In the genomic region with DNA sequence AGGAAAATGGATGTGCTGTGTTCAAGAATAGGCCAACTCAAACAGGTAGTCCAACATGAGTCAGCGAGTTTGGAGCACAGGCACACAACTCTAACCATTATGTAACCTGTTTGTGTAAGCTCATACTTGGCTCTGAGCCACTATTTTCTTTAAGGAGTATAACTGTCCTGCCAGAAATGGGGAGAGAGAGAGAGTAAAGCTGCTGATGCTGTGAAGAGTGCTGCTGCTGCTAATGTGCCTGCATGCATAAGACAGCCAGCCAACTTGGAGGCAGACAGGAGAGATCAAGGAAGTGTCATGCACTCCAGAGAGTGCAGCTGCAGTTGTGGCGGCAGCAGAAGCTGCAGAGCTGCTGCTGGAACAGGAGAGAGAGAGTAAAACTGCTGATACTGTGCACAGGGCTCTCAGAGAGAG, we compare ENCODE assay signal across 8 cellular contexts. TPM values are rescaled to one million over a fixed set of nuclear protein-coding genes. Genes with fewer than 3 reads are reported as not detected.
DNase-seq lines count a peak whose midpoint lies in the region; ATAC-seq, FAIRE-seq and TF ChIP-seq lines count a peak whose summit lies in the region.
"Had no signal": no experiment of that assay in that cellular context is flagged by ENCODE, and none has a peak within 500 bp of the region (broad histone marks: within the 10 kb centered on the region; RNA-seq: fewer than 3 reads in every experiment).

No MANE protein-coding gene starts in this region.

- DNase-seq in NCI-H1436 treated with DMSO at 0.1 percent for 48 hours (lab: John Stamatoyannopoulos, UW) (peak; percentile 68), endothelial cell of umbilical vein (ENCODE audit: low read depth, low spot score) (peak; percentile 29), sciatic nerve (ENCODE audit: low spot score) (no peak), hepatic stellate cell (ENCODE audit: low spot score) (no peak)
- no peak for DNase-seq in activated CD4-positive, CD25-positive, alpha-beta regulatory T cell treated with anti-CD3 and anti-CD28 coated beads, Interleukin-2, amount 50 U/mL, for 72 hours
- DNase-seq in activated CD8-positive, alpha-beta memory T cell treated with anti-CD3 and anti-CD28 coated beads, Interleukin-2, amount 50 U/mL, for 4 hours: no peak

- peaks cover 2% of the 10 kb centered on the region in 2 experiments for H3K27me3 ChIP-seq in endothelial cell of umbilical vein (ENCODE audit: control insufficient read depth in 2 of 2, insufficient read depth in 2 of 2, low read length in 2 of 2)

- CTCF ChIA-PET in endothelial cell of umbilical vein (lab: Charles Lee): no interaction called here

- H3K36me3 ChIP-seq in endothelial cell of umbilical vein (ENCODE audit: control insufficient read depth in 2 of 2, extremely low read depth in 1 of 2, insufficient read depth in 2 of 2, low read length in 2 of 2): no peaks in the 10 kb centered on the region

- dilution Hi-C loops in endothelial cell of umbilical vein (cut with MboI; ENCODE audit: extremely low pct_ligation_motif_present, low sequenced_read_pairs): no loop called here

- H2AFZ ChIP-seq in endothelial cell of umbilical vein (ENCODE audit: low read depth, low read length): no peak overlapping the region

- H3K79me2 ChIP-seq in endothelial cell of umbilical vein (ENCODE audit: control insufficient read depth, insufficient read depth, low read length): no peaks in the 10 kb centered on the region

- H3K9ac ChIP-seq in endothelial cell of umbilical vein (replicated peaks; ENCODE audit: extremely low read depth, insufficient read depth, low read length): no peak overlapping the region

- no peak overlapping the region for H3K27ac ChIP-seq in endothelial cell of umbilical vein (ENCODE audit: insufficient read depth, low read depth, low read length)

- no peak for TF ChIP-seq POLR2A in endothelial cell of umbilical vein (IDR thresholded peaks at IDR 0.05; ENCODE audit: low read depth, low read length)

- intact Hi-C loops in endothelial cell of umbilical vein (cut with micrococcal nuclease): no loop called here
- intact Hi-C loops in sciatic nerve (cut with DNase I): no loop called here

- no peak overlapping the region for H3K4me2 ChIP-seq in endothelial cell of umbilical vein (ENCODE audit: insufficient read depth, low read length)

- ATAC-seq in GM21619 (IDR thresholded peaks at IDR 0.05; ENCODE audit: unreplicated experiment) (peak; percentile 69), sciatic nerve (peak; percentile 42)
- ATAC-seq: Panc1 had no signal

- BruUV-seq in endothelial cell of umbilical vein (replicated peaks; lab: Mats Ljungman, UMichigan): no TSS peak

- FAIRE-seq in endothelial cell of umbilical vein (lab: Jason Lieb, UNC): peak; percentile 58

- H3K4me3 ChIP-seq in endothelial cell of umbilical vein (replicated peaks in 1 of 3; ENCODE audit: insufficient read depth in 1 of 3, low read depth in 1 of 3, low read length in 3 of 3): no peak overlapping the region

- no peaks in the 10 kb centered on the region for H4K20me1 ChIP-seq in endothelial cell of umbilical vein (replicated peaks; ENCODE audit: control insufficient read depth, extremely low read depth, insufficient read depth, low read length)

- no peaks in the 10 kb centered on the region for H3K9me1 ChIP-seq in endothelial cell of umbilical vein (replicated peaks; ENCODE audit: control insufficient read depth, extremely low read depth, insufficient read depth, low read length)

- H3K4me1 ChIP-seq in endothelial cell of umbilical vein (ENCODE audit: control insufficient read depth, extremely low read depth, insufficient read depth, low read length): no peaks in the 10 kb centered on the region

- TF ChIP-seq CTCF in endothelial cell of umbilical vein (IDR thresholded peaks at IDR 0.05; ENCODE audit: extremely low read depth in 1 of 2, insufficient read depth in 1 of 2, low read depth in 1 of 2, low read length in 2 of 2): no peak

- no peaks in the 10 kb centered on the region for H3K9me3 ChIP-seq in endothelial cell of umbilical vein (replicated peaks; ENCODE audit: control insufficient read depth, insufficient read depth, low read length)

- POLR2A ChIA-PET in endothelial cell of umbilical vein (lab: Charles Lee): no interaction called here

TF ChIP-seq in endothelial cell of umbilical vein, 7 proteins besides CTCF, POLR2A, EP300 and RAD21:
- TF ChIP-seq, protein P1, sequence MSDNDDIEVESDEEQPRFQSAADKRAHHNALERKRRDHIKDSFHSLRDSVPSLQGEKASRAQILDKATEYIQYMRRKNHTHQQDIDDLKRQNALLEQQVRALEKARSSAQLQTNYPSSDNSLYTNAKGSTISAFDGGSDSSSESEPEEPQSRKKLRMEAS (IDR thresholded peaks at IDR 0.05; ENCODE audit: insufficient read depth, insufficient read length): no peak
- TF ChIP-seq GATA2 (IDR thresholded peaks at IDR 0.05; ENCODE audit: insufficient read depth, insufficient read length, low read depth, low read length) (no peak), JUN (IDR thresholded peaks at IDR 0.05; ENCODE audit: borderline replicate concordance, insufficient read depth, insufficient read length, low read depth) (no peak), EZH2 (IDR thresholded peaks at IDR 0.05; ENCODE audit: borderline replicate concordance, low read depth, low read length, severe bottlenecking) (no peak)
TF ChIP-seq in endothelial cell of umbilical vein: peak in this region for 0.

RNA-seq across cellular contexts. Expression of a gene that starts 11.7 kb away (rescaled TPM):
- not detected in 2 replicates for total RNA-seq in endothelial cell of umbilical vein
- not detected in 2 replicates for polyA plus RNA-seq in endothelial cell of umbilical vein
- polyA plus RNA-seq in endothelial cell of umbilical vein (2011; cell fraction: cytosol; rRNA removed): not detected in 2 replicates
- polyA plus RNA-seq in endothelial cell of umbilical vein (2011; cell fraction: nucleus; rRNA removed): not detected in 2 replicates
- polyA plus RNA-seq in endothelial cell of umbilical vein (2012): not detected in 2 replicates
- not detected in 2 replicates for polyA minus RNA-seq in endothelial cell of umbilical vein
- not detected for polyA minus RNA-seq in endothelial cell of umbilical vein (2011; cell fraction: cytosol; rRNA and poly(A)+ RNA removed)
- not detected in 2 replicates for polyA minus RNA-seq in endothelial cell of umbilical vein (2011; cell fraction: nucleus; rRNA and poly(A)+ RNA removed)
- not detected for total RNA-seq in sciatic nerve

RNA-seq across cellular contexts. Expression of a gene that starts 18.5 kb away (rescaled TPM):
- not detected in 2 replicates for total RNA-seq in endothelial cell of umbilical vein
- polyA plus RNA-seq in endothelial cell of umbilical vein: not detected in 2 replicates
- not detected in 2 replicates for polyA plus RNA-seq in endothelial cell of umbilical vein (2011; cell fraction: cytosol; rRNA removed)
- not detected in 2 replicates for polyA plus RNA-seq in endothelial cell of umbilical vein (2011; cell fraction: nucleus; rRNA removed)
- not detected in 2 replicates for polyA plus RNA-seq in endothelial cell of umbilical vein (2012)
- polyA minus RNA-seq in endothelial cell of umbilical vein: not detected in 2 replicates
- polyA minus RNA-seq in endothelial cell of umbilical vein (2011; cell fraction: cytosol; rRNA and poly(A)+ RNA removed): not detected
- polyA minus RNA-seq in endothelial cell of umbilical vein (2011; cell fraction: nucleus; rRNA and poly(A)+ RNA removed): not detected in 2 replicates
- not detected for total RNA-seq in sciatic nerve

RNA-seq across cellular contexts. Expression of a gene that starts 44.2 kb away (rescaled TPM):
- total RNA-seq in endothelial cell of umbilical vein: not detected in 2 replicates
- not detected in 2 replicates for polyA plus RNA-seq in endothelial cell of umbilical vein
- polyA plus RNA-seq in endothelial cell of umbilical vein (2011; cell fraction: cytosol; rRNA removed): not detected in 2 replicates
- not detected in 2 replicates for polyA plus RNA-seq in endothelial cell of umbilical vein (2011; cell fraction: nucleus; rRNA removed)
- not detected in 2 replicates for polyA plus RNA-seq in endothelial cell of umbilical vein (2012)
- not detected in 2 replicates for polyA minus RNA-seq in endothelial cell of umbilical vein
- polyA minus RNA-seq in endothelial cell of umbilical vein (2011; cell fraction: cytosol; rRNA and poly(A)+ RNA removed): not detected
- not detected in 2 replicates for polyA minus RNA-seq in endothelial cell of umbilical vein (2011; cell fraction: nucleus; rRNA and poly(A)+ RNA removed)
- not detected for total RNA-seq in sciatic nerve

RNA-seq across cellular contexts. Expression of a gene that starts 53.2 kb away (rescaled TPM):
- total RNA-seq in endothelial cell of umbilical vein (not detected in 2 replicates), sciatic nerve (not detected)
- not detected in 2 replicates for polyA plus RNA-seq in endothelial cell of umbilical vein
- 0.11 and 0.13 TPM in 2 replicates for polyA plus RNA-seq in endothelial cell of umbilical vein (2011; cell fraction: cytosol; rRNA removed)
- not detected in 2 replicates for polyA plus RNA-seq in endothelial cell of umbilical vein (2011; cell fraction: nucleus; rRNA removed)
- polyA plus RNA-seq in endothelial cell of umbilical vein (2012): not detected in 2 replicates
- not detected in 2 replicates for polyA minus RNA-seq in endothelial cell of umbilical vein
- polyA minus RNA-seq in endothelial cell of umbilical vein (2011; cell fraction: cytosol; rRNA and poly(A)+ RNA removed): not detected
- not detected in 2 replicates for polyA minus RNA-seq in endothelial cell of umbilical vein (2011; cell fraction: nucleus; rRNA and poly(A)+ RNA removed)

Comparison
In these comparisons a context has a peak if more than half of its experiments do, and no peak if none do; other contexts are left out.
1. DNase-seq: peak in NCI-H1436 treated with DMSO at 0.1 percent for 48 hours (single experiment) and endothelial cell of umbilical vein (single experiment); none in sciatic nerve (single experiment), activated CD4-positive, CD25-positive, alpha-beta regulatory T cell treated with anti-CD3 and anti-CD28 coated beads, Interleukin-2, amount 50 U/mL, for 72 hours (single experiment), activated CD8-positive, alpha-beta memory T cell treated with anti-CD3 and anti-CD28 coated beads, Interleukin-2, amount 50 U/mL, for 4 hours (single experiment) and hepatic stellate cell (single experiment).